In genomic region chr17:70331066-70331465, GRCh38 we compare ENCODE assay signal across 3 cellular contexts.
ATAC-seq and TF ChIP-seq lines count a peak whose summit lies in the region.
"Not testable (repeated sequence)": the region's sequence is repeated elsewhere in the genome, so short reads cannot be mapped to it uniquely, and the experiment has no call there.

No MANE protein-coding gene starts in this region.

- H2AFZ ChIP-seq in parathyroid adenoma = not testable (repeated sequence)

- not testable (repeated sequence) for H3K4me1 ChIP-seq in HEK293 (ENCODE audit: control insufficient read depth, insufficient read depth, low read length)
- H3K4me1 ChIP-seq in parathyroid adenoma = peaks cover 68% of the 10 kb centered on the region

- not testable (repeated sequence) for H3K9me3 ChIP-seq in HEK293 (ENCODE audit: control insufficient read depth, insufficient read depth, low read depth, low read length); parathyroid adenoma (ENCODE audit: control insufficient read depth, low read length)

- not testable (repeated sequence) for H3K27me3 ChIP-seq in parathyroid adenoma (ENCODE audit: control insufficient read depth, insufficient read depth, low read length)

- H3K4me3 ChIP-seq in HEK293 (ENCODE audit: low read depth, low read length); parathyroid adenoma (ENCODE audit: low read depth, low read length): not testable (repeated sequence)

- TF ChIP-seq CTCF in HEK293 (tag by site-specific recombination; IDR thresholded peaks at IDR 0.05); parathyroid adenoma (IDR thresholded peaks at IDR 0.05): not testable (repeated sequence)

- H3K4me2 ChIP-seq in parathyroid adenoma (ENCODE audit: low read length) = not testable (repeated sequence)

- POLR2A ChIA-PET in HEK293 (lab: Yijun Ruan, JAX) = not testable (repeated sequence)

- not testable (repeated sequence) for H3K79me2 ChIP-seq in parathyroid adenoma

- not testable (repeated sequence) for H3K27ac ChIP-seq in HEK293 (ENCODE audit: extremely low read depth, low read depth, low read length)
- peak overlapping the region; percentile 99 for H3K27ac ChIP-seq in parathyroid adenoma

- not testable (repeated sequence) for H3K9ac ChIP-seq in parathyroid adenoma

- CTCF ChIA-PET in HEK293 (lab: Yijun Ruan, JAX) = not testable (repeated sequence)

- ATAC-seq in SK-N-SH treated with all-trans-retinoic acid at 6 μM for 48 hours = not testable (repeated sequence)

- H3K36me3 ChIP-seq in HEK293 (ENCODE audit: control insufficient read depth in 2 of 2, insufficient read depth in 1 of 2, low read length in 2 of 2); parathyroid adenoma (ENCODE audit: control insufficient read depth, insufficient read depth, low read length): not testable (repeated sequence)

TF ChIP-seq in HEK293, 187 proteins besides CTCF, POLR2A, EP300 and RAD21:
- TF ChIP-seq ZNF580 (tag by site-specific recombination; IDR thresholded peaks at IDR 0.05) (peak; percentile 65; the same call in 1 of the 2 replicates), ZNF146 (tag by site-specific recombination; IDR thresholded peaks at IDR 0.05) (peak; percentile 82)
TF ChIP-seq in HEK293: peak in this region for 2; not testable (repeated sequence) for 185.

TF ChIP-seq in SK-N-SH treated with all-trans-retinoic acid at 6 μM for 48 hours, 23 proteins besides CTCF, POLR2A, EP300 and RAD21:
- TF ChIP-seq ZNF8 (CRISPR knock-in tag; IDR thresholded peaks at IDR 0.05) = 0 out of 2 replicates have a peak, but pooled peaks have one; percentile 32
TF ChIP-seq in SK-N-SH treated with all-trans-retinoic acid at 6 μM for 48 hours: peak in this region for 1; not testable (repeated sequence) for 22.
